In genomic region chr3:15520804-15521572, GRCh38 we compare ENCODE assay signal across 13 cellular contexts. TPM values are rescaled to one million over a fixed set of nuclear protein-coding genes. Genes with fewer than 3 reads are reported as not detected.
A peak's percentile ranks its signal among the peaks of the same experiment; 100 is the strongest.
DNase-seq lines count a peak whose midpoint lies in the region; ATAC-seq and TF ChIP-seq lines count a peak whose summit lies in the region.
"Had no signal": no experiment of that assay in that cellular context is flagged by ENCODE, and none has a peak within 500 bp of the region (broad histone marks: within the 10 kb centered on the region; RNA-seq: fewer than 3 reads in every experiment).

No MANE protein-coding gene starts in this region.

- no CpG with 5 or more reads among the region's 14 CpGs for WGBS in IMR-90 (ENCODE audit: extremely low coverage in 2 of 2, insufficient read length in 1 of 2), 2 experiments

- H3K27me3 ChIP-seq in IMR-90 (ENCODE audit: control insufficient read depth, insufficient read depth, low read length), result peaks cover 6% of the 10 kb centered on the region
- H3K27me3 ChIP-seq: uterus had no signal

- ATAC-seq in IMR-90 (ENCODE audit: low read depth) (no peak), HG02884 (IDR thresholded peaks at IDR 0.05; ENCODE audit: unreplicated experiment) (no peak)
- peak in 1 of 2 donors; percentile 4 for ATAC-seq in natural killer cell treated with Interleukin-12 subunit alpha and Interleukin-12 subunit beta and Interleukin-15 and Interleukin-18, amount 100 ng/mL, for 72 hours
- ATAC-seq: left lobe of liver had no signal

- H3K56ac ChIP-seq in IMR-90 (ENCODE audit: extremely low read depth, insufficient read depth, low read length), result no peak overlapping the region

- no peaks in the 10 kb centered on the region for H3K36me3 ChIP-seq in IMR-90 (ENCODE audit: control insufficient read depth, insufficient read depth, low read length)
- H3K36me3 ChIP-seq: uterus had no signal

- dilution Hi-C loops in IMR-90 (cut with HindIII; ENCODE audit: low sequenced_read_pairs, unreplicated experiment), result no loop called here

- peaks cover 11% of the 10 kb centered on the region for H3K4me1 Mint-ChIP-seq in T-helper 2 cell treated with Interferon-gamma antibody and Interleukin-4, amounts not matched to agents 5 μg/mL and 100 μg/mL, for 36 hours (ENCODE audit: low read depth)
- peaks cover 46% of the 10 kb centered on the region for H3K4me1 Mint-ChIP-seq in chondrocyte (ENCODE audit: low read depth)
- H3K4me1 Mint-ChIP-seq in natural killer cell treated with Interleukin-12 subunit alpha and Interleukin-12 subunit beta and Interleukin-15 and Interleukin-18, amount 100 ng/mL, for 72 hours (ENCODE audit: low read depth in 2 of 2), result peaks cover 30 to 54% of the 10 kb centered on the region in 2 donors

- H2BK20ac ChIP-seq in IMR-90 (ENCODE audit: low read depth, low read length), result no peak overlapping the region

- no peak for TF ChIP-seq CTCF in IMR-90 (conservative IDR thresholded peaks at IDR 0.05; ENCODE audit: low read depth, low read length)
- no peak for TF ChIP-seq CTCF in chondrocyte (IDR thresholded peaks at IDR 0.05)

- H4K91ac ChIP-seq in IMR-90 (ENCODE audit: insufficient read depth, low read depth, low read length), result no peak overlapping the region

- H3K14ac ChIP-seq in IMR-90 (replicated peaks; ENCODE audit: low read depth, low read length), result no peak overlapping the region

- H3K23ac ChIP-seq in IMR-90 (ENCODE audit: low read depth, low read length), result no peak overlapping the region

- CTCF ChIA-PET in IMR-90 (lab: Yijun Ruan, JAX), result interaction anchor here (0.9 kb wide), 1 partner anchor 36 kb away, joined by 3 read pairs; no protein-coding TSS in a partner anchor

- H4K8ac ChIP-seq in IMR-90 (ENCODE audit: low read depth in 2 of 2, low read length in 2 of 2), result no peak overlapping the region

- H3K27ac Mint-ChIP-seq in T-helper 2 cell treated with Interferon-gamma antibody and Interleukin-4, amounts not matched to agents 5 μg/mL and 100 μg/mL, for 36 hours, result no peak overlapping the region
- peak overlapping the region; percentile 86 for H3K27ac Mint-ChIP-seq in chondrocyte (ENCODE audit: unreplicated experiment)
- H3K27ac Mint-ChIP-seq in natural killer cell treated with Interleukin-12 subunit alpha and Interleukin-12 subunit beta and Interleukin-15 and Interleukin-18, amount 100 ng/mL, for 72 hours, result peak overlapping the region; percentile 84 to 98

- intact Hi-C loops in IMR-90 (cut with micrococcal nuclease), result no loop called here

- H3K9me3 Mint-ChIP-seq in T-helper 2 cell treated with Interferon-gamma antibody and Interleukin-4, amounts not matched to agents 5 μg/mL and 100 μg/mL, for 36 hours, result peaks cover 3% of the 10 kb centered on the region
- H3K9me3 Mint-ChIP-seq in chondrocyte (ENCODE audit: low read depth), result peaks cover under 1% of the 10 kb centered on the region
- H3K9me3 Mint-ChIP-seq in natural killer cell treated with Interleukin-12 subunit alpha and Interleukin-12 subunit beta and Interleukin-15 and Interleukin-18, amount 100 ng/mL, for 72 hours, result no peaks in the 10 kb centered on the region

- no peak overlapping the region for H2BK120ac ChIP-seq in IMR-90 (ENCODE audit: low read depth, low read length)

- H4K20me1 ChIP-seq in IMR-90 (ENCODE audit: insufficient read depth, low read length), result no peaks in the 10 kb centered on the region

- H3K9ac ChIP-seq in IMR-90 (ENCODE audit: low read depth, low read length), result no peak overlapping the region
- H3K9ac ChIP-seq: GM23248 had no signal

- H2AK5ac ChIP-seq in IMR-90 (ENCODE audit: low read depth, low read length), result no peak overlapping the region

- H3K9me3 ChIP-seq in IMR-90 (ENCODE audit: control insufficient read depth, insufficient read depth, low read length), result no peaks in the 10 kb centered on the region
- H3K9me3 ChIP-seq: uterus had no signal

- no peak for TF ChIP-seq POLR2A in IMR-90 (IDR thresholded peaks at IDR 0.05; ENCODE audit: low read depth, low read length)

- DNase-seq in T-helper 2 cell treated with Interferon-gamma antibody and Interleukin-4, amounts not matched to agents 5 μg/mL and 100 μg/mL, for 36 hours (ENCODE audit: low spot score), result no peak
- DNase-seq in T-helper 2 cell (no peak), IMR-90 (no peak), chondrocyte (ENCODE audit: low spot score) (no peak), NCI-H187 (lab: John Stamatoyannopoulos, UW) (no peak), iPS-NIHi11 (ENCODE audit: low spot score) (no peak)
- DNase-seq in natural killer cell treated with Interleukin-12 subunit alpha and Interleukin-12 subunit beta and Interleukin-15 and Interleukin-18, amount 100 ng/mL, for 72 hours (ENCODE audit: low spot score), result no peak
- DNase-seq: amniotic stem cell, foreskin fibroblast, uterus had no signal

- H3K36me3 Mint-ChIP-seq in T-helper 2 cell treated with Interferon-gamma antibody and Interleukin-4, amounts not matched to agents 5 μg/mL and 100 μg/mL, for 36 hours (ENCODE audit: low read depth), result peaks cover 2% of the 10 kb centered on the region
- H3K36me3 Mint-ChIP-seq in chondrocyte (ENCODE audit: low read depth), result no peaks in the 10 kb centered on the region
- no peaks in the 10 kb centered on the region for H3K36me3 Mint-ChIP-seq in natural killer cell treated with Interleukin-12 subunit alpha and Interleukin-12 subunit beta and Interleukin-15 and Interleukin-18, amount 100 ng/mL, for 72 hours

- no peak overlapping the region for H2BK5ac ChIP-seq in IMR-90 (ENCODE audit: low read depth, low read length, poor library complexity, severe bottlenecking)

- POLR2A ChIA-PET in IMR-90 (lab: Charles Lee; ENCODE audit: unreplicated experiment), result no interaction called here

- 0 out of 2 replicates have a peak, but pooled peaks cover 4% of the 10 kb centered on the region for H3K4me1 ChIP-seq in IMR-90 (ENCODE audit: control insufficient read depth, insufficient read depth, low read length)
- H3K4me1 ChIP-seq: uterus had no signal

- no peaks in the 10 kb centered on the region for H3K79me1 ChIP-seq in IMR-90 (ENCODE audit: low read depth in 1 of 2, low read length in 2 of 2)

- peak overlapping the region; percentile 57 for H3K4me3 Mint-ChIP-seq in T-helper 2 cell treated with Interferon-gamma antibody and Interleukin-4, amounts not matched to agents 5 μg/mL and 100 μg/mL, for 36 hours
- H3K4me3 Mint-ChIP-seq in chondrocyte (ENCODE audit: unreplicated experiment), result peak overlapping the region; percentile 64
- peak overlapping the region; percentile 91 for H3K4me3 Mint-ChIP-seq in natural killer cell treated with Interleukin-12 subunit alpha and Interleukin-12 subunit beta and Interleukin-15 and Interleukin-18, amount 100 ng/mL, for 72 hours

- H3K27me3 Mint-ChIP-seq in T-helper 2 cell treated with Interferon-gamma antibody and Interleukin-4, amounts not matched to agents 5 μg/mL and 100 μg/mL, for 36 hours (ENCODE audit: low read depth), result peaks cover 14% of the 10 kb centered on the region
- H3K27me3 Mint-ChIP-seq in chondrocyte (ENCODE audit: low read depth), result no peaks in the 10 kb centered on the region
- no peaks in the 10 kb centered on the region for H3K27me3 Mint-ChIP-seq in natural killer cell treated with Interleukin-12 subunit alpha and Interleukin-12 subunit beta and Interleukin-15 and Interleukin-18, amount 100 ng/mL, for 72 hours

- in situ Hi-C loops in IMR-90 (cut with MboI; ENCODE audit: low sequenced_read_pairs), result no loop called here

- H2AFZ ChIP-seq in IMR-90 (replicated peaks; ENCODE audit: low read length, poor library complexity), result peak overlapping the region; percentile 18
- H2AFZ ChIP-seq: GM23248 had no signal

- no peak overlapping the region; the same call in 1 of the 2 replicates for H3K4me2 ChIP-seq in IMR-90 (ENCODE audit: low read depth, low read length)

- TF ChIP-seq RAD21 in IMR-90 (IDR thresholded peaks at IDR 0.05; ENCODE audit: low read length), result no peak

- no peak overlapping the region for H3K18ac ChIP-seq in IMR-90 (ENCODE audit: low read depth, low read length)

- BruUV-seq in IMR-90 (replicated peaks; lab: Mats Ljungman, UMichigan), result no TSS peak

- H4K5ac ChIP-seq in IMR-90 (ENCODE audit: low read depth, low read length), result no peak overlapping the region

- no peak overlapping the region for H2AK9ac ChIP-seq in IMR-90 (replicated peaks; ENCODE audit: low read depth, low read length, poor library complexity)

- no peak overlapping the region for H2BK15ac ChIP-seq in IMR-90 (ENCODE audit: low read depth, low read length)

- no peaks in the 10 kb centered on the region for H3K9me1 ChIP-seq in IMR-90 (ENCODE audit: insufficient read depth, low read length)

- no peak overlapping the region for H3K4me3 ChIP-seq in IMR-90 (ENCODE audit: insufficient read depth, low read depth, low read length)
- H3K4me3 ChIP-seq: GM23248, uterus had no signal

- H3K27ac ChIP-seq in IMR-90 (ENCODE audit: insufficient read depth, low read length), result no peak overlapping the region
- H3K27ac ChIP-seq: GM23248, uterus had no signal

- no peak overlapping the region for H3K4ac ChIP-seq in IMR-90 (ENCODE audit: low read depth, low read length)

TF ChIP-seq in IMR-90, 13 proteins besides CTCF, POLR2A, EP300 and RAD21 (continues in another document):
- TF ChIP-seq BHLHE40 (IDR thresholded peaks at IDR 0.05; ENCODE audit: low read depth, low read length) (no peak), FOS (IDR thresholded peaks at IDR 0.05; ENCODE audit: low read depth, low read length) (no peak), MXI1 (IDR thresholded peaks at IDR 0.05; ENCODE audit: borderline replicate concordance, low read depth, low read length) (no peak), CEBPB (IDR thresholded peaks at IDR 0.05; ENCODE audit: low read depth, low read length) (no peak), RFX5 (IDR thresholded peaks at IDR 0.05; ENCODE audit: low read depth, low read length) (no peak), SMC3 (IDR thresholded peaks at IDR 0.05; ENCODE audit: low read depth, low read length) (no peak), MAFK (IDR thresholded peaks at IDR 0.05; ENCODE audit: low read depth, low read length) (no peak), USF2 (IDR thresholded peaks at IDR 0.05; ENCODE audit: low read depth, low read length) (no peak), RCOR1 (IDR thresholded peaks at IDR 0.05; ENCODE audit: insufficient replicate concordance, low read length) (no peak)

RNA-seq across cellular contexts. Expression of gene COLQ, which starts 0.5 kb away (rescaled TPM):
- total RNA-seq in IMR-90 (2012; rRNA removed), result under 0.01 and 0.18 TPM in 2 replicates
- polyA plus RNA-seq in IMR-90 (2012; rRNA removed), result 0.65 and 1.0 TPM in 2 replicates
- 0.21 and 0.30 TPM in 2 replicates for polyA plus RNA-seq in IMR-90 (2012; cell fraction: cytosol; rRNA removed)
- polyA plus RNA-seq in IMR-90 (2012; cell fraction: nucleus; rRNA removed; ENCODE audit: low replicate concordance), result 5.7 and 6.6 TPM in 2 replicates
- 4.2 to 5.6 TPM (median 4.4 TPM) in 3 replicates for total RNA-seq in chondrocyte
- total RNA-seq in natural killer cell treated with Interleukin-12 subunit alpha and Interleukin-12 subunit beta and Interleukin-15 and Interleukin-18, amount 100 ng/mL, for 72 hours, result 10 to 100 TPM in 1 of 2 donors, 1 to 10 TPM in 1; 7.8 to 31.8 TPM
